17 cellular contexts compared by ENCODE assay signal in genomic region chr17:75063626-75064025, GRCh38.
"Had no signal": no experiment of that assay in that cellular context is flagged by ENCODE, and none has a peak within 500 bp of the region (broad histone marks: within the 10 kb centered on the region; RNA-seq: fewer than 3 reads in every experiment).

No MANE protein-coding gene starts in this region.

- FAIRE-seq: colon, endothelial cell of umbilical vein had no signal

- H3K27me3 ChIP-seq: hepatocyte, neutrophil, sigmoid colon had no signal

- H3K9me3 ChIP-seq: neutrophil, sigmoid colon had no signal

- H3K27ac ChIP-seq: hepatocyte, neutrophil, sigmoid colon, skin epidermis had no signal

- H3K27ac Mint-ChIP-seq: dendritic cell treated with granulocyte-macrophage colony-stimulating factor and Interleukin-4, amounts not matched to agents 40 ng/mL and 50 ng/mL, for 4 days; effector memory CD8-positive, alpha-beta T cell; naive B cell; nephron had no signal

- H3K27me3 Mint-ChIP-seq: dendritic cell treated with granulocyte-macrophage colony-stimulating factor and Interleukin-4, amounts not matched to agents 40 ng/mL and 50 ng/mL, for 4 days; effector memory CD8-positive, alpha-beta T cell; naive B cell had no signal

- H3K4me3 ChIP-seq: hepatocyte, sigmoid colon, skin epidermis had no signal

- DNase-seq: effector memory CD8-positive, alpha-beta T cell; erythroblast; foreskin melanocyte; head of caudate nucleus; mesendoderm; naive B cell; sigmoid colon; stimulated activated CD4-positive, alpha-beta T cell treated with anti-CD3 and anti-CD28 coated beads, Interleukin-12 subunit alpha, Interleukin-12 subunit beta, amount 100 ng/mL, for 4 hours; stimulated activated naive CD4-positive, alpha-beta T cell treated with Interleukin-2 at 50 U/mL for 16 hours; trophoblast cell had no signal

- H3K9me3 Mint-ChIP-seq: dendritic cell treated with granulocyte-macrophage colony-stimulating factor and Interleukin-4, amounts not matched to agents 40 ng/mL and 50 ng/mL, for 4 days; effector memory CD8-positive, alpha-beta T cell; naive B cell; nephron had no signal

- H3K4me3 Mint-ChIP-seq: dendritic cell treated with granulocyte-macrophage colony-stimulating factor and Interleukin-4, amounts not matched to agents 40 ng/mL and 50 ng/mL, for 4 days; effector memory CD8-positive, alpha-beta T cell; naive B cell; nephron had no signal
